Comparison of ENCODE assay signal across 14 cellular contexts in the genomic region with DNA sequence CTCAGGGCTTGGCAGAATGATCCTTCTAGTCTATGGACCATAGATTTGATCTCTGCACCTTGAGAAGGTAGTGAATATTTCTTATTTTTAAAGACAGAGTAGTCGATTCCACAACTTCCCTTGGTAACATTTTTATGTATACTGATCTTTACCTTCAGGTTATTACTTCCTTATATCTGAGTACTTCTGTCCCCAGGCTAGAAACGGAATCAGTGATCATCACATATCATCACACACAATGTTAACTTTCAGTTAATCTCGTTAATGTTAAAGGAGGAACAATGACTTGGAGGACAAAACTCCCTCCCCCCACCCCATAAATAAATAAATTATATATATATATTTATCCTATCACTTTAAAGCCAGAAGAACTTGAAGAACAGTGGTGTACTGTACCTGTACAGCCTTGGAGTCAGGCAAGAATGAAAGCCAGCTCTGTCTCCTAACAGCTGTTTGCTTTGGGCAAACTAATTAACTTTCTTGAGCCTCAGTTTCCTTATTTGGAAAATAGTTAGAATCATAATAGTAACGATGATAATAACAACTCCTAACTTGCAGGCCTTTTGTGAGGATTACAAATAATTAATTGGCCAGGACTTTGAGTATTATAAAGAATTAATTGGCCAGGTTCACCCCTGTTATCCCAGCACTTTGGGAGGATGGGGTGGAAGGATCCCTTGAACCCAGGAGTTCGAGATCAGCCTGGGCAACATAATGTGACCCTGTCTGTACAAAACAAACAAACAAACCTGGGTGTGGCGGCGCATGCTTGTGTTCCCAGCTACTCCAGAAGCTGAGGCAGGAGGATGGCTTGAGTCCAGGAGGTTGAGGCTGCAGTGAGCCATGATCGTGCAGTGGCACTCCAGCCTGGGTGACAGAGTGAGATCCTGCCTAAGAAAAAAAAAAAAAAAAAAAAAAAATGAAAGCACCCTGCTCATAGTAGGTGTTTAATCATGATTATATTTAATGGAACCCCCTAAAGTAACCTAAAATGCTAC.
DNase-seq lines count a peak whose midpoint lies in the region; ATAC-seq, FAIRE-seq and TF ChIP-seq lines count a peak whose summit lies in the region.
"Had no signal": no experiment of that assay in that cellular context is flagged by ENCODE, and none has a peak within 500 bp of the region (broad histone marks: within the 10 kb centered on the region; RNA-seq: fewer than 3 reads in every experiment).

No MANE protein-coding gene starts in this region.

- H3K4me2 ChIP-seq in BLaER1 (peak overlapping the region; percentile 43), OCI-LY3 (ENCODE audit: low read length) (peak overlapping the region; percentile 64), keratinocyte (ENCODE audit: control insufficient read depth, extremely low read depth, insufficient read depth, low read depth, low read length) (peak overlapping the region; percentile 20), neural progenitor cell (no peak overlapping the region)

- H3K4me1 Mint-ChIP-seq in neural progenitor cell, result peaks cover 12% of the 10 kb centered on the region
- H3K4me1 Mint-ChIP-seq: endodermal cell had no signal

- no peaks in the 10 kb centered on the region for H3K9me1 ChIP-seq in keratinocyte (ENCODE audit: control insufficient read depth, extremely low read depth, insufficient read depth, low read length)

- 33 to 56% (median 42%) methylated on average over 8 of the region's 8 CpGs for WGBS in stomach, 5 donors

- dilution Hi-C loops in keratinocyte (cut with MboI; ENCODE audit: extremely low pct_ligation_motif_present, low sequenced_read_pairs), result no loop called here

- H3K79me2 ChIP-seq in OCI-LY3 (ENCODE audit: low read length) (no peaks in the 10 kb centered on the region), keratinocyte (ENCODE audit: control insufficient read depth, insufficient read depth, low read length) (no peaks in the 10 kb centered on the region), neural progenitor cell (ENCODE audit: low read depth) (no peaks in the 10 kb centered on the region)
- H3K79me2 ChIP-seq: parathyroid adenoma had no signal

- H3K4me3 Mint-ChIP-seq in neural progenitor cell, result no peak overlapping the region
- H3K4me3 Mint-ChIP-seq: endodermal cell had no signal

- H3K27me3 ChIP-seq in BLaER1 (no peaks in the 10 kb centered on the region), OCI-LY3 (ENCODE audit: low read depth, low read length) (no peaks in the 10 kb centered on the region), keratinocyte (ENCODE audit: control insufficient read depth, extremely low read depth, insufficient read depth, low read length) (no peaks in the 10 kb centered on the region), neural progenitor cell (no peaks in the 10 kb centered on the region), stomach (no peaks in the 10 kb centered on the region)
- H3K27me3 ChIP-seq: left lung, tibial nerve had no signal

- no peak for TF ChIP-seq EP300 in stomach (IDR thresholded peaks at IDR 0.05)

- peaks cover 4% of the 10 kb centered on the region for H3K9me3 Mint-ChIP-seq in neural progenitor cell
- H3K9me3 Mint-ChIP-seq: endodermal cell had no signal

- intact Hi-C loops in stomach (cut with DNase I; ENCODE audit: low total_unique reads), result loop anchor here (10.0 kb wide), 2 partner anchors 209 to 439 kb away; no protein-coding TSS in a partner anchor

- H3K4me1 ChIP-seq in BLaER1 (peaks cover 10% of the 10 kb centered on the region), OCI-LY3 (ENCODE audit: low read length) (peaks cover 20% of the 10 kb centered on the region), keratinocyte (ENCODE audit: control insufficient read depth, extremely low read depth, insufficient read depth, low read length) (peaks cover 9% of the 10 kb centered on the region), neural progenitor cell (no peaks in the 10 kb centered on the region), stomach (peaks cover 0 to 18% (median 5%) of the 10 kb centered on the region in 4 donors)
- H3K4me1 ChIP-seq: parathyroid adenoma, tibial nerve had no signal

- H3K4me3 ChIP-seq in BLaER1, result no peak overlapping the region
- peak overlapping the region; percentile 52; the same call in 1 of the 2 replicates for H3K4me3 ChIP-seq in OCI-LY3 (ENCODE audit: low read length)
- H3K4me3 ChIP-seq in keratinocyte (ENCODE audit: control insufficient read depth in 2 of 3, extremely low read depth in 1 of 3, insufficient read depth in 2 of 3, low read depth in 1 of 3, low read length in 3 of 3), result no peak overlapping the region
- no peak overlapping the region for H3K4me3 ChIP-seq in neural progenitor cell
- H3K4me3 ChIP-seq in stomach, result no peak overlapping the region
- H3K4me3 ChIP-seq: left lung, tibial nerve had no signal

- no peak for ATAC-seq in GM19452 (IDR thresholded peaks at IDR 0.05; ENCODE audit: unreplicated experiment)
- ATAC-seq: left lung had no signal

- H3K36me3 ChIP-seq in BLaER1 (no peaks in the 10 kb centered on the region), OCI-LY3 (replicated peaks; ENCODE audit: low read depth, low read length) (no peaks in the 10 kb centered on the region), keratinocyte (ENCODE audit: control insufficient read depth in 2 of 2, extremely low read depth in 1 of 2, insufficient read depth in 2 of 2, low read length in 2 of 2) (no peaks in the 10 kb centered on the region), neural progenitor cell (no peaks in the 10 kb centered on the region), stomach (no peaks in the 10 kb centered on the region)
- H3K36me3 ChIP-seq: left lung, tibial nerve had no signal

- no peak overlapping the region for H3K27ac ChIP-seq in BLaER1
- H3K27ac ChIP-seq in OCI-LY3 (ENCODE audit: low read length), result no peak overlapping the region
- H3K27ac ChIP-seq in keratinocyte (ENCODE audit: control insufficient read depth, insufficient read depth, low read length), result no peak overlapping the region
- H3K27ac ChIP-seq in neural progenitor cell, result no peak overlapping the region
- H3K27ac ChIP-seq in stomach, result no peak overlapping the region
- H3K27ac ChIP-seq: left lung, parathyroid adenoma, tibial nerve had no signal

- H3F3A ChIP-seq in neural progenitor cell (ENCODE audit: low read depth), result no peaks in the 10 kb centered on the region

- TF ChIP-seq CTCF in OCI-LY3 (IDR thresholded peaks at IDR 0.05; ENCODE audit: low read depth, low read length) (no peak), keratinocyte (optimal IDR thresholded peaks at IDR 0.05 in 1 of 3, IDR thresholded peaks at IDR 0.05 in 1 of 3, conservative IDR thresholded peaks at IDR 0.05 in 1 of 3; ENCODE audit: extremely low read depth in 1 of 3, insufficient read depth in 2 of 3, low read length in 3 of 3) (no peak), neural progenitor cell (IDR thresholded peaks at IDR 0.05) (no peak), stomach (IDR thresholded peaks at IDR 0.05) (no peak)

- H3K36me3 Mint-ChIP-seq in neural progenitor cell, result no peaks in the 10 kb centered on the region

- H2AFZ ChIP-seq in OCI-LY3 (ENCODE audit: low read depth, low read length), result peak overlapping the region; percentile 80
- peak overlapping the region; percentile 79 for H2AFZ ChIP-seq in keratinocyte (ENCODE audit: control insufficient read depth, low read length)
- no peak overlapping the region for H2AFZ ChIP-seq in neural progenitor cell (replicated peaks)
- H2AFZ ChIP-seq: parathyroid adenoma had no signal

- H3K9ac ChIP-seq in BLaER1 (no peak overlapping the region), OCI-LY3 (ENCODE audit: low read length) (no peak overlapping the region), keratinocyte (ENCODE audit: control insufficient read depth, extremely low read depth, insufficient read depth, low read length) (no peak overlapping the region), neural progenitor cell (no peak overlapping the region)
- H3K9ac ChIP-seq: parathyroid adenoma had no signal

- FAIRE-seq in GM12892 (lab: Jason Lieb, UNC) (peak; percentile 70), keratinocyte (lab: Jason Lieb, UNC) (no peak)

- TF ChIP-seq POLR2A in GM12892 (IDR thresholded peaks at IDR 0.05; ENCODE audit: low read depth, low read length), result no peak
- no peak for TF ChIP-seq POLR2A in stomach (IDR thresholded peaks at IDR 0.05)

- H4K20me1 ChIP-seq in BLaER1 (no peaks in the 10 kb centered on the region), OCI-LY3 (ENCODE audit: insufficient read depth, low read length) (no peaks in the 10 kb centered on the region), keratinocyte (ENCODE audit: control insufficient read depth, extremely low read depth, insufficient read depth, low read length) (no peaks in the 10 kb centered on the region), neural progenitor cell (ENCODE audit: low read depth) (no peaks in the 10 kb centered on the region)

- H3K9me3 ChIP-seq in BLaER1 (no peaks in the 10 kb centered on the region), OCI-LY3 (ENCODE audit: insufficient read depth, low read length) (no peaks in the 10 kb centered on the region), keratinocyte (ENCODE audit: control insufficient read depth, low read depth, low read length) (no peaks in the 10 kb centered on the region), neural progenitor cell (ENCODE audit: low read depth) (no peaks in the 10 kb centered on the region), stomach (no peaks in the 10 kb centered on the region)
- H3K9me3 ChIP-seq: left lung, tibial nerve had no signal

- H3K27me3 Mint-ChIP-seq in neural progenitor cell (ENCODE audit: insufficient read depth, low read depth), result no peaks in the 10 kb centered on the region

- H3K27ac Mint-ChIP-seq in neural progenitor cell, result no peak overlapping the region
- H3K27ac Mint-ChIP-seq: endodermal cell had no signal

- DNase-seq in GM12892 (ENCODE audit: insufficient read length), result no peak
- no peak for DNase-seq in keratinocyte (ENCODE audit: low read depth, low spot score)
- DNase-seq in neural progenitor cell (ENCODE audit: low spot score), result no peak
- DNase-seq in stomach, result no peak
- DNase-seq: activated T-cell treated with anti-CD3 and anti-CD28 coated beads, Interleukin-2, amount 50 U/mL, for 48 hours; C1 segment of cervical spinal cord; endodermal cell; left lung; NCI-H1417 treated with DMSO at 0.1 percent for 48 hours had no signal
